ENCODE assay signal across 1 cellular context in genomic region chr19:3606174-3606689, GRCh38.
A peak's percentile ranks its signal among the peaks of the same experiment; 100 is the strongest.
TF ChIP-seq lines count a peak whose summit lies in the region.

No MANE protein-coding gene starts in this region.

TF ChIP-seq in HepG2, 621 proteins besides CTCF, POLR2A, EP300 and RAD21:
- 0 out of 2 replicates have a peak, but pooled peaks have one; percentile 10 for TF ChIP-seq SALL1 (CRISPR knock-in tag; IDR thresholded peaks at IDR 0.05)
- TF ChIP-seq ATF3 (CRISPR knock-in tag; IDR thresholded peaks at IDR 0.05), result no peak
- no peak for TF ChIP-seq ZNF841 (CRISPR knock-in tag; IDR thresholded peaks at IDR 0.05; ENCODE audit: borderline replicate concordance)
- no peak for TF ChIP-seq SRSF4 (IDR thresholded peaks at IDR 0.05; ENCODE audit: low read depth, low read length, poor library complexity, severe bottlenecking)
- TF ChIP-seq, protein P1, sequence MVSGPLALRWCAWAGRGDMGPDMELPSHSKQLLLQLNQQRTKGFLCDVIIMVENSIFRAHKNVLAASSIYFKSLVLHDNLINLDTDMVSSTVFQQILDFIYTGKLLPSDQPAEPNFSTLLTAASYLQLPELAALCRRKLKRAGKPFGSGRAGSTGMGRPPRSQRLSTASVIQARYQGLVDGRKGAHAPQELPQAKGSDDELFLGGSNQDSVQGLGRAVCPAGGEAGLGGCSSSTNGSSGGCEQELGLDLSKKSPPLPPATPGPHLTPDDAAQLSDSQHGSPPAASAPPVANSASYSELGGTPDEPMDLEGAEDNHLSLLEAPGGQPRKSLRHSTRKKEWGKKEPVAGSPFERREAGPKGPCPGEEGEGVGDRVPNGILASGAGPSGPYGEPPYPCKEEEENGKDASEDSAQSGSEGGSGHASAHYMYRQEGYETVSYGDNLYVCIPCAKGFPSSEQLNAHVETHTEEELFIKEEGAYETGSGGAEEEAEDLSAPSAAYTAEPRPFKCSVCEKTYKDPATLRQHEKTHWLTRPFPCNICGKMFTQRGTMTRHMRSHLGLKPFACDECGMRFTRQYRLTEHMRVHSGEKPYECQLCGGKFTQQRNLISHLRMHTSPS (CRISPR knock-in tag; IDR thresholded peaks at IDR 0.05; ENCODE audit: low read depth), result 0 out of 2 replicates have a peak, but pooled peaks have one; percentile 47
- no peak for TF ChIP-seq CEBPZ (IDR thresholded peaks at IDR 0.05; ENCODE audit: low read length)
- TF ChIP-seq HMG20A (CRISPR knock-in tag; IDR thresholded peaks at IDR 0.05; ENCODE audit: borderline replicate concordance), result no peak
- peak; percentile 73 for TF ChIP-seq HNRNPL (IDR thresholded peaks at IDR 0.05; ENCODE audit: low read depth, low read length)
